10 cellular contexts compared by ENCODE assay signal in the genomic region with DNA sequence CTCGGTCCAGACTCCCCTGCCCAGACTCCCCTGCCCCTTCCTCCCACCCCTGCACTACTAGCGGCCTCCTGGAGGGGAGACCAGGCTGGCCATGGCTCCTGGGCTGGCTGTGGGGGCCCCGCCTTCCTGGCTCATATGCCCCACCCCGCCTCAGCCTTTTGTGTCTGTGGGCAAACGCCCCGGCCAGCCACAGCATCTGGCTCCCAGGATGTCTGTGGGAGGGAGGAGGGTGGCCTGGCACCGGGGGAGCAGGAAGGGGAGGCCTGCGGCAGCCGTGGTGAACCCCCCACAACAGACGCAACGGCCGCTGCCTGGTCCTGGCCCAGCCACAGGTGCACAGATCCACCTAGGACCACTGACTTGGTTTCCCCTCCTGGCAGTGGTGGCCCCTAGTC. TPM values are rescaled to one million over a fixed set of nuclear protein-coding genes. Genes with fewer than 3 reads are reported as not detected.
A peak's percentile ranks its signal among the peaks of the same experiment; 100 is the strongest.
DNase-seq lines count a peak whose midpoint lies in the region; ATAC-seq, FAIRE-seq and TF ChIP-seq lines count a peak whose summit lies in the region.
"Had no signal": no experiment of that assay in that cellular context is flagged by ENCODE, and none has a peak within 500 bp of the region (broad histone marks: within the 10 kb centered on the region; RNA-seq: fewer than 3 reads in every experiment).

No MANE protein-coding gene starts in this region.

- H3K36me3 ChIP-seq in smooth muscle cell (ENCODE audit: low read depth): no peaks in the 10 kb centered on the region
- H3K36me3 ChIP-seq: brain microvascular endothelial cell had no signal

- peaks cover 15% of the 10 kb centered on the region for H3K4me1 ChIP-seq in smooth muscle cell (ENCODE audit: low read depth)

- no peaks in the 10 kb centered on the region for H3F3A ChIP-seq in smooth muscle cell (ENCODE audit: low read depth)

- peaks cover 15% of the 10 kb centered on the region for H3K79me2 ChIP-seq in smooth muscle cell (ENCODE audit: low read depth)

- ATAC-seq in Right ventricle myocardium superior (ENCODE audit: poor library complexity) (peak; percentile 7), Right ventricle myocardium inferior (no peak), T-helper 17 cell (peak; percentile 28), left colon (peak; percentile 61)

- no peaks in the 10 kb centered on the region for H3K27me3 Mint-ChIP-seq in T-helper 17 cell
- H3K27me3 Mint-ChIP-seq in activated T-helper 2 cell treated with anti-CD3 and anti-CD28 coated beads, Interferon-gamma antibody, Interleukin-2, Interleukin-4, amounts not matched to agents 10 μg/mL and 5 μg/mL and 100 μg/mL, durations not matched to agents 14 hours and 24 hours and 36 hours (ENCODE audit: low read depth): peaks cover 13% of the 10 kb centered on the region

- no peak overlapping the region for H3K4me3 ChIP-seq in smooth muscle cell

- intact Hi-C loops in Right ventricle myocardium superior (cut with DNase I) (no loop called here), Right ventricle myocardium inferior (cut with DNase I) (no loop called here), left colon (cut with DNase I, micrococcal nuclease) (no loop called here)
- intact Hi-C loops in activated T-helper 2 cell treated with anti-CD3 and anti-CD28 coated beads, Interferon-gamma antibody, Interleukin-2, Interleukin-4, amounts not matched to agents 10 μg/mL and 5 μg/mL and 100 μg/mL, durations not matched to agents 14 hours and 24 hours and 36 hours (cut with micrococcal nuclease): no loop called here

- peak overlapping the region; percentile 28 for H3K4me3 Mint-ChIP-seq in T-helper 17 cell
- H3K4me3 Mint-ChIP-seq in activated T-helper 2 cell treated with anti-CD3 and anti-CD28 coated beads, Interferon-gamma antibody, Interleukin-2, Interleukin-4, amounts not matched to agents 10 μg/mL and 5 μg/mL and 100 μg/mL, durations not matched to agents 14 hours and 24 hours and 36 hours (ENCODE audit: low read depth): no peak overlapping the region

- FAIRE-seq in urothelium cell line (lab: Jason Lieb, UNC): no peak

- no peak for TF ChIP-seq CTCF in smooth muscle cell (IDR thresholded peaks at IDR 0.05; ENCODE audit: borderline replicate concordance, insufficient read depth, poor library complexity, severe bottlenecking)

- H3K4me2 ChIP-seq in smooth muscle cell: no peak overlapping the region

- H3K27ac Mint-ChIP-seq in T-helper 17 cell: no peak overlapping the region
- H3K27ac Mint-ChIP-seq in activated T-helper 2 cell treated with anti-CD3 and anti-CD28 coated beads, Interferon-gamma antibody, Interleukin-2, Interleukin-4, amounts not matched to agents 10 μg/mL and 5 μg/mL and 100 μg/mL, durations not matched to agents 14 hours and 24 hours and 36 hours: no peak overlapping the region

- no peak for DNase-seq in Right ventricle myocardium superior
- no peak for DNase-seq in Right ventricle myocardium inferior (ENCODE audit: missing footprints)
- DNase-seq in T-helper 17 cell: no peak
- DNase-seq in left colon: peak; percentile 46 to 52
- DNase-seq in urothelium cell line (ENCODE audit: low spot score): peak; percentile 76
- DNase-seq in activated effector memory CD4-positive, alpha-beta T cell treated with Interleukin-2 at 50 U/mL for 16 hours: no peak
- DNase-seq in smooth muscle cell (lab: John Stamatoyannopoulos, UW; ENCODE audit: unreplicated experiment): no peak
- no peak for DNase-seq in activated T-helper 2 cell treated with anti-CD3 and anti-CD28 coated beads, Interferon-gamma antibody, Interleukin-2, Interleukin-4, amounts not matched to agents 10 μg/mL and 5 μg/mL and 100 μg/mL, durations not matched to agents 14 hours and 24 hours and 36 hours (ENCODE audit: low spot score)
- DNase-seq: activated CD4-positive, alpha-beta T cell treated with anti-CD3 and anti-CD28 coated beads, Interleukin-2, amount 50 U/mL, for 1 hour; brain microvascular endothelial cell had no signal

- no peaks in the 10 kb centered on the region for H4K20me1 ChIP-seq in smooth muscle cell (ENCODE audit: low read depth)

- no peaks in the 10 kb centered on the region for H3K36me3 Mint-ChIP-seq in T-helper 17 cell (ENCODE audit: low read depth)
- H3K36me3 Mint-ChIP-seq in activated T-helper 2 cell treated with anti-CD3 and anti-CD28 coated beads, Interferon-gamma antibody, Interleukin-2, Interleukin-4, amounts not matched to agents 10 μg/mL and 5 μg/mL and 100 μg/mL, durations not matched to agents 14 hours and 24 hours and 36 hours (ENCODE audit: low read depth): no peaks in the 10 kb centered on the region

- no peaks in the 10 kb centered on the region for H3K27me3 ChIP-seq in smooth muscle cell (ENCODE audit: low read depth)
- H3K27me3 ChIP-seq: brain microvascular endothelial cell had no signal

- 89% methylated on average over 12 of the region's 12 CpGs for WGBS in smooth muscle cell (ENCODE audit: low lambda C conversion rate)

- H3K9ac ChIP-seq in smooth muscle cell (ENCODE audit: low read depth): no peak overlapping the region

- no peak overlapping the region for H3K27ac ChIP-seq in smooth muscle cell (ENCODE audit: low read depth)
- H3K27ac ChIP-seq: brain microvascular endothelial cell had no signal

- peaks cover 3% of the 10 kb centered on the region for H3K4me1 Mint-ChIP-seq in T-helper 17 cell
- H3K4me1 Mint-ChIP-seq in activated T-helper 2 cell treated with anti-CD3 and anti-CD28 coated beads, Interferon-gamma antibody, Interleukin-2, Interleukin-4, amounts not matched to agents 10 μg/mL and 5 μg/mL and 100 μg/mL, durations not matched to agents 14 hours and 24 hours and 36 hours (ENCODE audit: low read depth): no peaks in the 10 kb centered on the region

- H3K9me3 ChIP-seq in T-helper 17 cell (ENCODE audit: control insufficient read depth, low read length, poor library complexity, severe bottlenecking) (no peaks in the 10 kb centered on the region), smooth muscle cell (replicated peaks; ENCODE audit: low read depth) (no peaks in the 10 kb centered on the region)

- no peak overlapping the region for H2AFZ ChIP-seq in smooth muscle cell (ENCODE audit: low read depth)

- H3K9me3 Mint-ChIP-seq in activated T-helper 2 cell treated with anti-CD3 and anti-CD28 coated beads, Interferon-gamma antibody, Interleukin-2, Interleukin-4, amounts not matched to agents 10 μg/mL and 5 μg/mL and 100 μg/mL, durations not matched to agents 14 hours and 24 hours and 36 hours: no peaks in the 10 kb centered on the region

RNA-seq across cellular contexts. Expression of gene BAHCC1, which starts 32.9 kb away (rescaled TPM):
- total RNA-seq in Right ventricle myocardium superior: 8.0 TPM
- total RNA-seq in Right ventricle myocardium inferior: 9.9 TPM
- under 1 TPM; 0.22 to 0.29 TPM for total RNA-seq in T-helper 17 cell
- total RNA-seq in left colon: 10 to 100 TPM; 12.2 to 14.2 TPM
- 4.6 and 5.4 TPM in 2 replicates for total RNA-seq in smooth muscle cell
- polyA plus RNA-seq in smooth muscle cell: 3.2 and 3.9 TPM in 2 replicates
- total RNA-seq in activated T-helper 2 cell treated with anti-CD3 and anti-CD28 coated beads, Interferon-gamma antibody, Interleukin-2, Interleukin-4, amounts not matched to agents 10 μg/mL and 5 μg/mL and 100 μg/mL, durations not matched to agents 14 hours and 24 hours and 36 hours: 0.90 and 0.91 TPM in 2 replicates

Comparison
In these comparisons a context has a peak if more than half of its experiments do, and no peak if none do; other contexts are left out.
1. DNase-seq: peak in left colon (2 of 2) and urothelium cell line (single experiment); none in Right ventricle myocardium superior (single experiment), Right ventricle myocardium inferior (single experiment), T-helper 17 cell (0 of 3), activated effector memory CD4-positive, alpha-beta T cell treated with Interleukin-2 at 50 U/mL for 16 hours (single experiment), smooth muscle cell (single experiment) and activated T-helper 2 cell treated with anti-CD3 and anti-CD28 coated beads, Interferon-gamma antibody, Interleukin-2, Interleukin-4, amounts not matched to agents 10 μg/mL and 5 μg/mL and 100 μg/mL, durations not matched to agents 14 hours and 24 hours and 36 hours (single experiment).